Comparison of ENCODE assay signal across 8 cellular contexts in the genomic region with DNA sequence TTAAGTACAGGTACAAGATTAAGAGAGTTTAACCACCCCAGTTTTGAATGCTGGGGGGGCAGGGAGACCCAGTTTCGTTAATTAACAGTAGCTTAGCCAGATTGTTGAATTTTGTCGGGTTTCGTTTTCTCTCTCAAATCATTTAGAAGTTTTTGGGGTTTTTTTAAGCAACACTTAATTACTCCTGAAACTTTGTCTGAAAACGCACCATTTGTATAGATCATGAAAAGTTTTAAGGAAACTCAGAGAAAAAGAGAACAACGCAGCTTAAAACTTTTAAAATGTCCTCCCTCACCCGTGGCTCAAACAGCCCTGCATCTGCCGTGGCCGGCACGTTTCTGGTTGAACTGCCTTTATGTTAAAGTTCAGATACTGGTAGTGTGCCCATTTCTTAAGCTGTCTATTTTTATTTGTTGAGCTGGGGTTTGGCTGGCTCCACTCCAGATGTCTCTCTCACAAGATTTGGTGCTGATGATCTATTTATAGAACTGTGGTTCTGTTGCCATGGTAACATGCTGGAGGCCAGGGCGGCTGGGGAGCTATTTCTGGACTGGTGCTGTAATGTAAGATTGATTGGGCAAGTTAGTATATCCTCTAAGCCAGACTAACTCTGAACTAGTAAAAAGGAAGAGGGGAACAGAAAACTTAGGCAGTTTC. TPM values are rescaled to one million over a fixed set of nuclear protein-coding genes. Genes with fewer than 3 reads are reported as not detected.
DNase-seq lines count a peak whose midpoint lies in the region; ATAC-seq and TF ChIP-seq lines count a peak whose summit lies in the region.

No MANE protein-coding gene starts in this region.

- peak overlapping the region; percentile 86 for H3K9ac ChIP-seq in BLaER1

- peak overlapping the region; percentile 59 for H3K4me3 ChIP-seq in BLaER1
- no peak overlapping the region for H3K4me3 ChIP-seq in effector memory CD4-positive, alpha-beta T cell (ENCODE audit: insufficient read depth, low read depth, low read length, poor library complexity, severe bottlenecking)

- peak overlapping the region; percentile 44 for H3K4me3 Mint-ChIP-seq in mesothelial cell of epicardium

- peaks cover 94% of the 10 kb centered on the region for H3K4me1 ChIP-seq in BLaER1
- H3K4me1 ChIP-seq in effector memory CD4-positive, alpha-beta T cell (ENCODE audit: control insufficient read depth, insufficient read depth, low read length, poor library complexity, severe bottlenecking), result peaks cover 17% of the 10 kb centered on the region

- H3K4me1 Mint-ChIP-seq in mesothelial cell of epicardium, result peaks cover 18% of the 10 kb centered on the region

- no peak for TF ChIP-seq CTCF in mesothelial cell of epicardium (IDR thresholded peaks at IDR 0.05; ENCODE audit: unreplicated experiment)

- peak overlapping the region; percentile 95 for H3K27ac ChIP-seq in BLaER1
- peak overlapping the region; percentile 35 for H3K27ac ChIP-seq in effector memory CD4-positive, alpha-beta T cell (ENCODE audit: insufficient read depth, low read length, poor library complexity, severe bottlenecking)

- no peaks in the 10 kb centered on the region for H3K27me3 Mint-ChIP-seq in mesothelial cell of epicardium (ENCODE audit: low read depth)

- no peaks in the 10 kb centered on the region for H3K9me3 ChIP-seq in BLaER1
- H3K9me3 ChIP-seq in effector memory CD4-positive, alpha-beta T cell (ENCODE audit: control insufficient read depth, low read length), result no peaks in the 10 kb centered on the region

- H3K36me3 Mint-ChIP-seq in mesothelial cell of epicardium, result peaks cover 69% of the 10 kb centered on the region

- peaks cover 87% of the 10 kb centered on the region for H3K36me3 ChIP-seq in BLaER1
- H3K36me3 ChIP-seq in effector memory CD4-positive, alpha-beta T cell (ENCODE audit: control insufficient read depth, insufficient read depth, low read length), result peaks cover 84% of the 10 kb centered on the region

- peak overlapping the region; percentile 92 for H3K4me2 ChIP-seq in BLaER1

- H3K27ac Mint-ChIP-seq in mesothelial cell of epicardium, result peak overlapping the region; percentile 97

- H3K9me3 Mint-ChIP-seq in mesothelial cell of epicardium, result no peaks in the 10 kb centered on the region

- H4K20me1 ChIP-seq in BLaER1, result peaks cover 28% of the 10 kb centered on the region

- H3K27me3 ChIP-seq in BLaER1, result no peaks in the 10 kb centered on the region
- H3K27me3 ChIP-seq in effector memory CD4-positive, alpha-beta T cell (replicated peaks; ENCODE audit: control insufficient read depth, insufficient read depth, low read length, poor library complexity, severe bottlenecking), result no peaks in the 10 kb centered on the region

- ATAC-seq in GM18907 (IDR thresholded peaks at IDR 0.05; ENCODE audit: unreplicated experiment) (peak; percentile 87), HG03095 (IDR thresholded peaks at IDR 0.05; ENCODE audit: unreplicated experiment) (peak; percentile 85)

- DNase-seq in NCI-H2227 (lab: John Stamatoyannopoulos, UW; ENCODE audit: unreplicated experiment), result peak; percentile 94
- peak; percentile 52 for DNase-seq in activated CD4-positive, alpha-beta T cell treated with anti-CD3 and anti-CD28 coated beads for 48 hours
- DNase-seq in effector memory CD4-positive, alpha-beta T cell, result peak; percentile 38 to 55 (median 40)
- peak; percentile 49 to 71 for DNase-seq in mesothelial cell of epicardium (ENCODE audit: low spot score in 2 of 2, unreplicated experiment in 2 of 2)
- DNase-seq in stimulated activated naive CD4-positive, alpha-beta T cell treated with Interleukin-2 at 50 U/mL for 16 hours (lab: John Stamatoyannopoulos, UW), result peak; percentile 12

RNA-seq across cellular contexts. Expression of a gene that starts 55.1 kb away (rescaled TPM):
- 1,218 to 1,240 TPM (median 1,226 TPM) in 3 replicates for total RNA-seq in mesothelial cell of epicardium

RNA-seq across cellular contexts. Expression of a gene that starts 56.9 kb away (rescaled TPM):
- total RNA-seq in mesothelial cell of epicardium, result 5.8 to 6.3 TPM (median 5.9 TPM) in 3 replicates

Comparison
In these comparisons a context has a peak if more than half of its experiments do, and no peak if none do; other contexts are left out.
1. DNase-seq: peak in every context shown above with its lines; median percentile 94 in NCI-H2227; 60 in mesothelial cell of epicardium; 52 in activated CD4-positive, alpha-beta T cell treated with anti-CD3 and anti-CD28 coated beads for 48 hours; 40 in effector memory CD4-positive, alpha-beta T cell; 12 in stimulated activated naive CD4-positive, alpha-beta T cell treated with Interleukin-2 at 50 U/mL for 16 hours.